ENCODE assay signal across 23 cellular contexts in the genomic region with DNA sequence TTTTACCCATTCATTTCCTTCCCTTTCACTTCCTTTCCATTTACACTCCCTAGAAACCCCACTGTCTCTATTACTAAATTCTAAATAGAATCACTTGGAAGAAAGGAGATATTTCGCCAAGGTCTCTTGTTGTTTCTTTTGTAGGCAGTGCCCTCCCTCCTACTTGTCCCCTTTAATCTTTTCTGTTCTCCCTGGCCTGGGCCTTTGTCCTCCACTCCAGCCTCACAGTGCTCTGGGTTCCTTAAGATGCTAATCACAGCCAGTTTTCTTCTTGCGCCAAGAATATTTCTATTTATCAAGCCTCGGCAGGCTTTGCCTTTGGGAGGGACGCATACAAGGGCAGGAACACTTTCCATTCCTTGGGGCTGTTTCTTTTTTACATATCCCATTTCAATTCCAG.
"Had no signal": no experiment of that assay in that cellular context is flagged by ENCODE, and none has a peak within 500 bp of the region (broad histone marks: within the 10 kb centered on the region; RNA-seq: fewer than 3 reads in every experiment).

No MANE protein-coding gene starts in this region.

- DNase-seq: activated CD4-positive, alpha-beta T cell treated with anti-CD3 and anti-CD28 coated beads for 48 hours; activated CD4-positive, alpha-beta T cell treated with anti-CD3 and anti-CD28 coated beads, Interleukin-2, amount 50 U/mL, for 4 hours; activated CD4-positive, CD25-positive, alpha-beta regulatory T cell treated with anti-CD3 and anti-CD28 coated beads, Interleukin-2, amount 50 U/mL, for 72 hours; activated effector memory CD4-positive, alpha-beta T cell treated with anti-CD3 and anti-CD28 coated beads, Interleukin-2, amount 50 U/mL, for 16 hours; activated naive CD4-positive, alpha-beta T cell treated with Interleukin-2 at 50 U/mL for 16 hours; activated naive CD8-positive, alpha-beta T cell treated with anti-CD3 and anti-CD28 coated beads, Interleukin-2, amount 50 U/mL, for 24 hours; activated T-cell treated with anti-CD3 and anti-CD28 coated beads, Interleukin-2, amount 50 U/mL, for 4 hours; amniotic stem cell; body of pancreas; Karpas-422; MM.1S; NCI-H1105; NCI-H1436; NCI-H1694 treated with DMSO at 0.1 percent for 48 hours; NCI-H2029 treated with DMSO at 0.1 percent for 48 hours; NCI-H446; NCI-H524; SHP77 had no signal

- H3K36me3 Mint-ChIP-seq: activated naive CD4-positive, alpha-beta T cell treated with anti-CD3 and anti-CD28 coated beads, Interleukin-2, amount 50 U/mL, for 72 hours had no signal

- FAIRE-seq: RCC 7860 had no signal

- H3K27ac ChIP-seq: ascending aorta, body of pancreas, SJSA1 had no signal

- H3K4me1 Mint-ChIP-seq: activated naive CD8-positive, alpha-beta T cell treated with anti-CD3 and anti-CD28 coated beads, Interleukin-2, amount 50 U/mL, for 24 hours had no signal

- H3K4me1 ChIP-seq: ascending aorta, body of pancreas, SJSA1 had no signal

- H3K9me3 ChIP-seq: ascending aorta, body of pancreas, SJSA1 had no signal

- H3K9me3 Mint-ChIP-seq: T-helper 1 cell treated with Interleukin-12 subunit alpha and Interleukin-12 subunit beta and Interleukin-4 antibody, amounts not matched to agents 30 μg/mL and 1 μg/mL, for 36 hours had no signal

- ATAC-seq: activated naive CD4-positive, alpha-beta T cell treated with anti-CD3 and anti-CD28 coated beads, Interleukin-2, amount 50 U/mL, for 72 hours; activated naive CD8-positive, alpha-beta T cell treated with anti-CD3 and anti-CD28 coated beads, Interleukin-2, amount 50 U/mL, for 24 hours; activated T-cell treated with anti-CD3 and anti-CD28 coated beads, Interleukin-2, amount 50 U/mL, for 4 hours; body of pancreas had no signal

- H3K36me3 ChIP-seq: ascending aorta, SJSA1 had no signal

- H3K27ac Mint-ChIP-seq: activated naive CD4-positive, alpha-beta T cell treated with anti-CD3 and anti-CD28 coated beads, Interleukin-2, amount 50 U/mL, for 72 hours; activated naive CD8-positive, alpha-beta T cell treated with anti-CD3 and anti-CD28 coated beads, Interleukin-2, amount 50 U/mL, for 24 hours; T-helper 1 cell treated with Interleukin-12 subunit alpha and Interleukin-12 subunit beta and Interleukin-4 antibody, amounts not matched to agents 30 μg/mL and 1 μg/mL, for 36 hours had no signal

- H3K27me3 ChIP-seq: ascending aorta, body of pancreas, SJSA1 had no signal

- H3K4me3 ChIP-seq: ascending aorta, body of pancreas, SJSA1 had no signal

- H3K27me3 Mint-ChIP-seq: activated naive CD8-positive, alpha-beta T cell treated with anti-CD3 and anti-CD28 coated beads, Interleukin-2, amount 50 U/mL, for 24 hours had no signal

- H3K4me3 Mint-ChIP-seq: activated naive CD8-positive, alpha-beta T cell treated with anti-CD3 and anti-CD28 coated beads, Interleukin-2, amount 50 U/mL, for 24 hours; activated T-cell treated with anti-CD3 and anti-CD28 coated beads, Interleukin-2, amount 50 U/mL, for 4 hours; T-helper 1 cell treated with Interleukin-12 subunit alpha and Interleukin-12 subunit beta and Interleukin-4 antibody, amounts not matched to agents 30 μg/mL and 1 μg/mL, for 36 hours had no signal
